In the genomic region with DNA sequence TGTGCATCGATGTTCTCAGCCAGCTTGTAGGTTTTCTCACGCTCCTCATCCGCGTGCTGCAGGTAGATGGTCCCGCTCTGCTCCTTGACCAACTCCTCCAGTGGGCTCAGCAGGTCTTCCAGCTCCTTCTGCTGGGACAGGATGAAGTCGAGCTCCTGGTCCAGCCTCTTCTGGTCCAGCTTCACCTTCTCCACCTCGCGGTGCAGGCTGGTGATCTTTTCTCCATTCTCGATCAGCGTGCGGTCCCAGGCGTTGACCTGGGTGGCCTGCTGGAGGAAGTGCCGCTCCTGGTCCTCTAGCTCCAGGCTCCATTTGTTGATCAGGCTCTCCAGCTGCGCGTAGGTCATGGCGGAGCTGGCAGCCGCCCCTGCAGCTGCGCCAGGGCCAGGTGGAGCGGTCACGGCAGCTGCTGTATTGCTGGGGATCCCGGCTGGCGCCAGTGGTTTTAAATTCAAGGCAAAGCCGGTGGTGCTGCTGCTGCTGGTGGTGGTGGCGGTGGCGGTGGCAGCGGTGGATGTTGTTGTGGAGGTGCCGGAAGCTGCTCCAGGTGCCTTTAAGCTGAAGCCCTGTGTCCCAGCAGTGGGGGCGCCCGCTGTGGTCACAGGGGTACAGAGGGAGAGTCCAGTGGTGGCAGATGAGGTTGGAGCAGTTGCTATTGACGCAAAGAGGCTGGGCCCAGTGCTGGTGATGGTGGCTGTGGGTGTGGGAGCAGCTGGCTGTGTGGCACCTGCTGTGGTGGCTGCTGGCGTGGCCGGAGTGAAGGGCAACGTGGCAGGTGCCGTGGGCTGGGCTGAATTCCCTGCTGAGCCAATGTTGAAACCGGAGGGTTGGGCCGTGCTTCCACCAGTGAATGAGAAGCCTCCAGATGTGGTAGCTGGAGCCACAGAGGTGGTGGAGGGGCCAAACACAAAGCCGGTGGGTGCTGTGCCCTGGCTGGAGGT, we compare ENCODE assay signal across 25 cellular contexts. TPM values are rescaled to one million over a fixed set of nuclear protein-coding genes. Genes with fewer than 3 reads are reported as not detected.
DNase-seq lines count a peak whose midpoint lies in the region; ATAC-seq and TF ChIP-seq lines count a peak whose summit lies in the region.
"Had no signal": no experiment of that assay in that cellular context is flagged by ENCODE, and none has a peak within 500 bp of the region (broad histone marks: within the 10 kb centered on the region; RNA-seq: fewer than 3 reads in every experiment).

No MANE protein-coding gene starts in this region.

- no peaks in the 10 kb centered on the region for H3K27me3 Mint-ChIP-seq in activated naive CD8-positive, alpha-beta T cell
- no peaks in the 10 kb centered on the region for H3K27me3 Mint-ChIP-seq in activated naive CD8-positive, alpha-beta T cell treated with anti-CD3 and anti-CD28 coated beads, Interleukin-2, amount 50 U/mL, for 24 hours
- H3K27me3 Mint-ChIP-seq in T-helper 17 cell = no peaks in the 10 kb centered on the region
- no peaks in the 10 kb centered on the region for H3K27me3 Mint-ChIP-seq in immature natural killer cell (ENCODE audit: low read depth in 3 of 3)
- H3K27me3 Mint-ChIP-seq: activated CD8-positive, alpha-beta memory T cell treated with anti-CD3 and anti-CD28 coated beads, Interleukin-2, amount 10 ng/mL, durations not matched to agents 7 days and 5 days had no signal

- no peak overlapping the region for H2AFZ ChIP-seq in osteoblast (ENCODE audit: low read length)

- peaks cover 3% of the 10 kb centered on the region for H3K4me1 ChIP-seq in osteoblast (ENCODE audit: insufficient read depth, low read length)

- no peak overlapping the region for H3K4me3 Mint-ChIP-seq in activated naive CD8-positive, alpha-beta T cell
- H3K4me3 Mint-ChIP-seq in activated naive CD8-positive, alpha-beta T cell treated with anti-CD3 and anti-CD28 coated beads, Interleukin-2, amount 50 U/mL, for 24 hours = no peak overlapping the region
- H3K4me3 Mint-ChIP-seq in T-helper 17 cell (no peak overlapping the region), immature natural killer cell (no peak overlapping the region)
- H3K4me3 Mint-ChIP-seq: activated CD8-positive, alpha-beta memory T cell treated with anti-CD3 and anti-CD28 coated beads, Interleukin-2, amount 10 ng/mL, durations not matched to agents 7 days and 5 days had no signal

- no peak for DNase-seq in activated naive CD8-positive, alpha-beta T cell treated with anti-CD3 and anti-CD28 coated beads, Interleukin-2, amount 50 U/mL, for 24 hours
- no peak for DNase-seq in T-helper 17 cell
- DNase-seq in osteoblast (ENCODE audit: insufficient read length, low spot score, missing footprints) = peak; percentile 29
- no peak for DNase-seq in immature natural killer cell
- DNase-seq in anterior cingulate cortex (lab: John Stamatoyannopoulos, UW) = no peak
- DNase-seq: activated CD4-positive, CD25-positive, alpha-beta regulatory T cell treated with anti-CD3 and anti-CD28 coated beads, Interleukin-2, amount 50 U/mL, for 72 hours; activated CD8-positive, alpha-beta memory T cell treated with anti-CD3 and anti-CD28 coated beads, Interleukin-2, amount 10 ng/mL, durations not matched to agents 7 days and 5 days; activated effector memory CD4-positive, alpha-beta T cell treated with anti-CD3 and anti-CD28 coated beads, Interleukin-2, amount 50 U/mL, for 16 hours; cerebellar nuclear complex; DND-41; effector CD4-positive, alpha-beta T cell; MM.1S; NCI-H1436; NCI-H524; nucleus accumbens; RPMI8226; SK-N-SH; stimulated activated CD4-positive, alpha-beta T cell treated with anti-CD3 and anti-CD28 coated beads, Interleukin-4, amount 100 ng/mL, for 1 hour; stomach; T1000; trophoblast cell had no signal

- peak overlapping the region; percentile 86 for H3K27ac Mint-ChIP-seq in activated naive CD8-positive, alpha-beta T cell
- H3K27ac Mint-ChIP-seq in activated naive CD8-positive, alpha-beta T cell treated with anti-CD3 and anti-CD28 coated beads, Interleukin-2, amount 50 U/mL, for 24 hours = no peak overlapping the region
- peak overlapping the region; percentile 57 for H3K27ac Mint-ChIP-seq in T-helper 17 cell
- no peak overlapping the region for H3K27ac Mint-ChIP-seq in immature natural killer cell
- H3K27ac Mint-ChIP-seq: activated CD8-positive, alpha-beta memory T cell treated with anti-CD3 and anti-CD28 coated beads, Interleukin-2, amount 10 ng/mL, durations not matched to agents 7 days and 5 days had no signal

- H3K9me3 ChIP-seq in T-helper 17 cell (ENCODE audit: control insufficient read depth, low read length, poor library complexity, severe bottlenecking) (no peaks in the 10 kb centered on the region), osteoblast (ENCODE audit: low read depth, low read length) (no peaks in the 10 kb centered on the region)
- H3K9me3 ChIP-seq: esophagus muscularis mucosa, gastroesophageal sphincter, SK-N-SH, stomach had no signal

- H3K4me3 ChIP-seq in osteoblast (ENCODE audit: insufficient read depth, low read length) = no peak overlapping the region
- H3K4me3 ChIP-seq: esophagus muscularis mucosa, gastroesophageal sphincter, lung, stomach had no signal

- H3K79me2 ChIP-seq in osteoblast (ENCODE audit: insufficient read depth, low read length) = peaks cover 18% of the 10 kb centered on the region

- no peak for ATAC-seq in activated naive CD8-positive, alpha-beta T cell treated with anti-CD3 and anti-CD28 coated beads, Interleukin-2, amount 50 U/mL, for 24 hours
- no peak for ATAC-seq in T-helper 17 cell
- ATAC-seq: activated CD8-positive, alpha-beta memory T cell treated with anti-CD3 and anti-CD28 coated beads, Interleukin-2, amount 10 ng/mL, durations not matched to agents 7 days and 5 days; gastroesophageal sphincter had no signal

- H3K9me3 Mint-ChIP-seq in activated naive CD8-positive, alpha-beta T cell (ENCODE audit: low read depth) = no peaks in the 10 kb centered on the region
- H3K9me3 Mint-ChIP-seq in activated naive CD8-positive, alpha-beta T cell treated with anti-CD3 and anti-CD28 coated beads, Interleukin-2, amount 50 U/mL, for 24 hours = no peaks in the 10 kb centered on the region
- H3K9me3 Mint-ChIP-seq in immature natural killer cell = no peaks in the 10 kb centered on the region

- H3K27ac ChIP-seq in osteoblast (ENCODE audit: low read depth, low read length) = no peak overlapping the region
- H3K27ac ChIP-seq: esophagus muscularis mucosa, gastroesophageal sphincter, stomach had no signal

- H3K27me3 ChIP-seq in osteoblast (ENCODE audit: insufficient read depth, low read length) = no peaks in the 10 kb centered on the region
- H3K27me3 ChIP-seq: esophagus muscularis mucosa, gastroesophageal sphincter, stomach had no signal

- no peak overlapping the region for H3K4me2 ChIP-seq in osteoblast (ENCODE audit: insufficient read depth, low read length)
- H3K4me2 ChIP-seq: SK-N-SH had no signal

- peaks cover 38% of the 10 kb centered on the region for H3K36me3 ChIP-seq in osteoblast (ENCODE audit: insufficient read depth, low read length)

- H4K20me1 ChIP-seq in osteoblast (ENCODE audit: insufficient read depth, low read length) = peaks cover 29% of the 10 kb centered on the region

- H3K4me1 Mint-ChIP-seq in activated naive CD8-positive, alpha-beta T cell (ENCODE audit: low read depth) = peaks cover 43% of the 10 kb centered on the region
- peaks cover 69% of the 10 kb centered on the region for H3K4me1 Mint-ChIP-seq in activated naive CD8-positive, alpha-beta T cell treated with anti-CD3 and anti-CD28 coated beads, Interleukin-2, amount 50 U/mL, for 24 hours
- H3K4me1 Mint-ChIP-seq in T-helper 17 cell (peaks cover 35% of the 10 kb centered on the region), immature natural killer cell (peaks cover 11 to 16% of the 10 kb centered on the region in 2 donors)

- no peak for TF ChIP-seq CTCF in osteoblast (IDR thresholded peaks at IDR 0.05; ENCODE audit: extremely low read depth, low read depth, low read length)

- H3K36me3 Mint-ChIP-seq in activated naive CD8-positive, alpha-beta T cell = peaks cover 6% of the 10 kb centered on the region
- H3K36me3 Mint-ChIP-seq in activated naive CD8-positive, alpha-beta T cell treated with anti-CD3 and anti-CD28 coated beads, Interleukin-2, amount 50 U/mL, for 24 hours (ENCODE audit: low read depth) = peaks cover 60% of the 10 kb centered on the region
- H3K36me3 Mint-ChIP-seq in T-helper 17 cell (ENCODE audit: low read depth) (peaks cover 2% of the 10 kb centered on the region), immature natural killer cell (peaks cover 3 to 8% (median 4%) of the 10 kb centered on the region in 3 donors)

RNA-seq across cellular contexts. Expression of a gene that starts 12.1 kb away (rescaled TPM):
- total RNA-seq in T-helper 17 cell (100 to 1,000 TPM in 1 of 2 donors, 10 to 100 TPM in 1; 47.8 to 107 TPM), osteoblast (0.29 and 1.4 TPM in 2 replicates)
- polyA plus RNA-seq in immature natural killer cell = under 1 TPM in 2 of 3 donors, not detected in 1; 0.27 to 0.40 TPM

RNA-seq across cellular contexts. Expression of a gene that starts 20.3 kb away (rescaled TPM):
- total RNA-seq in T-helper 17 cell = 10 to 100 TPM; 31.8 to 36.0 TPM
- 6.2 and 8.3 TPM in 2 replicates for total RNA-seq in osteoblast
- polyA plus RNA-seq in immature natural killer cell = 1 to 10 TPM; 1.2 to 3.1 (median 2.8) TPM

RNA-seq across cellular contexts. Expression of a gene that starts 20.6 kb away (rescaled TPM):
- 10 to 100 TPM; 46.8 to 62.4 TPM for total RNA-seq in T-helper 17 cell
- 21.2 and 22.8 TPM in 2 replicates for total RNA-seq in osteoblast
- 10 to 100 TPM; 21.8 to 67.1 (median 34.3) TPM for polyA plus RNA-seq in immature natural killer cell

RNA-seq across cellular contexts. Expression of a gene that starts 31.2 kb away (rescaled TPM):
- total RNA-seq in T-helper 17 cell = 10 to 100 TPM; 44.1 to 57.3 TPM
- 21.4 and 26.5 TPM in 2 replicates for total RNA-seq in osteoblast
- 10 to 100 TPM in 1 of 3 donors, 1 to 10 TPM in 2; 7.1 to 18.4 (median 7.3) TPM for polyA plus RNA-seq in immature natural killer cell

RNA-seq across cellular contexts. Expression of a gene that starts 31.6 kb away (rescaled TPM):
- total RNA-seq in T-helper 17 cell = 10 to 100 TPM; 19.2 to 33.8 TPM
- 13.3 and 13.4 TPM in 2 replicates for total RNA-seq in osteoblast
- 1 to 10 TPM; 2.5 to 4.7 (median 3.3) TPM for polyA plus RNA-seq in immature natural killer cell

Comparison
In these comparisons a context has a peak if more than half of its experiments do, and no peak if none do; other contexts are left out.
1. H3K27ac Mint-ChIP-seq: peak in activated naive CD8-positive, alpha-beta T cell (single experiment) and T-helper 17 cell (single experiment); none in activated naive CD8-positive, alpha-beta T cell treated with anti-CD3 and anti-CD28 coated beads, Interleukin-2, amount 50 U/mL, for 24 hours (single experiment) and immature natural killer cell (0 of 6).
2. RNA of a gene that starts 12.1 kb away (total RNA-seq): 47.8 to 107 TPM in T-helper 17 cell; 0.29 to 1.4 TPM in osteoblast; every median in the first group is over 10 times any median in the second.